16 cellular contexts compared by ENCODE assay signal in genomic region chr6:157711060-157711459, GRCh38.
"Had no signal": no experiment of that assay in that cellular context is flagged by ENCODE, and none has a peak within 500 bp of the region (broad histone marks: within the 10 kb centered on the region; RNA-seq: fewer than 3 reads in every experiment).

No MANE protein-coding gene starts in this region.

- DNase-seq: activated CD4-positive, alpha-beta T cell treated with anti-CD3 and anti-CD28 coated beads, Interleukin-2, amount 10 ng/mL, durations not matched to agents 24 days and 14 days; activated naive CD4-positive, alpha-beta T cell; effector CD8-positive, alpha-beta T cell; mesendoderm; natural killer cell; pancreas; stimulated activated naive B cell treated with anti-CD40 and anti-IgM and Interleukin-4, amounts not matched to agents 10 μg/mL and 1 μg/mL and 100 μg/mL, for 72 hours; tibial artery; WERI-Rb-1 had no signal

- H3K9me3 Mint-ChIP-seq: activated CD4-positive, alpha-beta T cell treated with anti-CD3 and anti-CD28 coated beads, Interleukin-2, amount 10 ng/mL, durations not matched to agents 24 days and 14 days; dendritic cell treated with granulocyte-macrophage colony-stimulating factor and Interleukin-4, amounts not matched to agents 40 ng/mL and 50 ng/mL, for 4 days; natural killer cell; stimulated activated naive B cell treated with anti-CD40 and anti-IgM and Interleukin-4, amounts not matched to agents 10 μg/mL and 1 μg/mL and 100 μg/mL, for 72 hours; T-helper 1 cell treated with Interleukin-12 subunit alpha and Interleukin-12 subunit beta and Interleukin-4 antibody, amounts not matched to agents 30 μg/mL and 1 μg/mL, for 36 hours had no signal

- H3K27ac Mint-ChIP-seq: activated CD4-positive, alpha-beta T cell treated with anti-CD3 and anti-CD28 coated beads, Interleukin-2, amount 10 ng/mL, durations not matched to agents 24 days and 14 days; dendritic cell treated with granulocyte-macrophage colony-stimulating factor and Interleukin-4, amounts not matched to agents 40 ng/mL and 50 ng/mL, for 4 days; natural killer cell; stimulated activated naive B cell treated with anti-CD40 and anti-IgM and Interleukin-4, amounts not matched to agents 10 μg/mL and 1 μg/mL and 100 μg/mL, for 72 hours; T-helper 1 cell treated with Interleukin-12 subunit alpha and Interleukin-12 subunit beta and Interleukin-4 antibody, amounts not matched to agents 30 μg/mL and 1 μg/mL, for 36 hours had no signal

- H3K4me1 Mint-ChIP-seq: activated CD4-positive, alpha-beta T cell treated with anti-CD3 and anti-CD28 coated beads, Interleukin-2, amount 10 ng/mL, durations not matched to agents 24 days and 14 days; natural killer cell; stimulated activated naive B cell treated with anti-CD40 and anti-IgM and Interleukin-4, amounts not matched to agents 10 μg/mL and 1 μg/mL and 100 μg/mL, for 72 hours had no signal

- H3K4me3 ChIP-seq: pancreas, SJSA1, smooth muscle cell, tibial artery had no signal

- H3K36me3 ChIP-seq: neutrophil, pancreas, SJSA1, tibial artery, WERI-Rb-1 had no signal

- H3K27ac ChIP-seq: neutrophil, pancreas, SJSA1, tibial artery, WERI-Rb-1 had no signal

- H3K4me1 ChIP-seq: pancreas, SJSA1 had no signal

- H3K27me3 ChIP-seq: neutrophil, pancreas, SJSA1, tibial artery had no signal

- H3K36me3 Mint-ChIP-seq: natural killer cell; stimulated activated naive B cell treated with anti-CD40 and anti-IgM and Interleukin-4, amounts not matched to agents 10 μg/mL and 1 μg/mL and 100 μg/mL, for 72 hours had no signal

- H3K9me3 ChIP-seq: neutrophil, pancreas, SJSA1, tibial artery had no signal

- H3K4me3 Mint-ChIP-seq: activated CD4-positive, alpha-beta T cell treated with anti-CD3 and anti-CD28 coated beads, Interleukin-2, amount 10 ng/mL, durations not matched to agents 24 days and 14 days; dendritic cell treated with granulocyte-macrophage colony-stimulating factor and Interleukin-4, amounts not matched to agents 40 ng/mL and 50 ng/mL, for 4 days; natural killer cell; stimulated activated naive B cell treated with anti-CD40 and anti-IgM and Interleukin-4, amounts not matched to agents 10 μg/mL and 1 μg/mL and 100 μg/mL, for 72 hours; T-helper 1 cell treated with Interleukin-12 subunit alpha and Interleukin-12 subunit beta and Interleukin-4 antibody, amounts not matched to agents 30 μg/mL and 1 μg/mL, for 36 hours had no signal

- ATAC-seq: esophagus mucosa; natural killer cell; pancreas; sciatic nerve; stimulated activated naive B cell treated with anti-CD40 and anti-IgM and Interleukin-4, amounts not matched to agents 10 μg/mL and 1 μg/mL and 100 μg/mL, for 72 hours had no signal
